11 cellular contexts compared by ENCODE assay signal in the genomic region with DNA sequence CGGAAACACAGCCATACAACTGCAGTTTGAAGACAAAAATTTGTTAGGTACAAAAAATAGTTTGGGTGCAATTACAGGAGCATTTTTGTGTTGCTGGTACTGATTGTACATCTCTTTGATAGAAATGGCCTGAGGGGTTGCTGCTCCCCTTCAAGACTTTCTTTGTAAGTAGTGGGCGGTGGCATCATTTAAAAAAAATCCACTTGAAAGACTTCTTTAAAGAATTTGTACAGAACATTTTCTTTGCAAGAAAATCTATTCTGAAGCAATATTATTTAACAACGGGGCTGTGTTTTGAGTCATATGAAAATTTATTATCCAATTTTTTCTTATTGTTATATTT.
DNase-seq lines count a peak whose midpoint lies in the region; ATAC-seq and TF ChIP-seq lines count a peak whose summit lies in the region.
"Had no signal": no experiment of that assay in that cellular context is flagged by ENCODE, and none has a peak within 500 bp of the region (broad histone marks: within the 10 kb centered on the region; RNA-seq: fewer than 3 reads in every experiment).

No MANE protein-coding gene starts in this region.

- TF ChIP-seq POLR2A in IMR-90 (IDR thresholded peaks at IDR 0.05; ENCODE audit: low read depth, low read length) = no peak

- H3K4ac ChIP-seq in IMR-90 (ENCODE audit: low read depth, low read length) (peak overlapping the region; percentile 99), mesendoderm (ENCODE audit: low read depth, low read length) (no peak overlapping the region)

- H4K20me1 ChIP-seq in IMR-90 (ENCODE audit: insufficient read depth, low read length) (no peaks in the 10 kb centered on the region), mammary epithelial cell (ENCODE audit: insufficient read depth, low read length) (no peaks in the 10 kb centered on the region)

- H3K9me3 ChIP-seq in IMR-90 (ENCODE audit: control insufficient read depth, insufficient read depth, low read length) (no peaks in the 10 kb centered on the region), mammary epithelial cell (replicated peaks; ENCODE audit: insufficient read depth, low read length) (no peaks in the 10 kb centered on the region), subcutaneous abdominal adipose tissue (ENCODE audit: control insufficient read depth in 5 of 5, low read length in 5 of 5) (no peaks in the 10 kb centered on the region)

- peak overlapping the region; percentile 84 for H4K91ac ChIP-seq in IMR-90 (ENCODE audit: insufficient read depth, low read depth, low read length)

- H3K27me3 ChIP-seq in IMR-90 (ENCODE audit: control insufficient read depth, insufficient read depth, low read length) = no peaks in the 10 kb centered on the region
- H3K27me3 ChIP-seq in mammary epithelial cell (ENCODE audit: insufficient read depth, low read length) = no peaks in the 10 kb centered on the region
- H3K27me3 ChIP-seq in mesendoderm (ENCODE audit: insufficient read depth, low read length, poor library complexity) = no peaks in the 10 kb centered on the region
- H3K27me3 ChIP-seq in subcutaneous abdominal adipose tissue (ENCODE audit: control insufficient read depth in 5 of 5, insufficient read depth in 4 of 5, low read length in 5 of 5) = no peaks in the 10 kb centered on the region

- H2AK9ac ChIP-seq in IMR-90 (replicated peaks; ENCODE audit: low read depth, low read length, poor library complexity) = peak overlapping the region; percentile 59

- no peaks in the 10 kb centered on the region for H3K79me2 ChIP-seq in mammary epithelial cell (ENCODE audit: insufficient read depth, low read length)
- H3K79me2 ChIP-seq in mesendoderm (ENCODE audit: control insufficient read depth, insufficient read depth, low read length) = no peaks in the 10 kb centered on the region

- H3K18ac ChIP-seq in IMR-90 (ENCODE audit: low read depth, low read length) = peak overlapping the region; percentile 0; the same call in 1 of the 2 replicates
- H3K18ac ChIP-seq in mesendoderm (ENCODE audit: low read length) = no peak overlapping the region

- peak overlapping the region; percentile 0; the same call in 1 of the 2 replicates for H3K4me3 ChIP-seq in IMR-90 (ENCODE audit: insufficient read depth, low read depth, low read length)
- H3K4me3 ChIP-seq in mammary epithelial cell (replicated peaks in 1 of 3; ENCODE audit: insufficient read depth in 1 of 3, low read depth in 2 of 3, low read length in 3 of 3) = peak overlapping the region; percentile 26 to 42 (median 31)
- no peak overlapping the region for H3K4me3 ChIP-seq in mesendoderm (ENCODE audit: low read length)
- peak overlapping the region in 4 of 5 donors; percentile 31 to 45 (median 40) for H3K4me3 ChIP-seq in subcutaneous abdominal adipose tissue (ENCODE audit: low read depth in 1 of 5, low read length in 5 of 5)

- H2BK120ac ChIP-seq in IMR-90 (ENCODE audit: low read depth, low read length) (peak overlapping the region; percentile 99), mesendoderm (ENCODE audit: low read depth, low read length) (no peak overlapping the region)

- ATAC-seq in IMR-90 (ENCODE audit: low read depth) = no peak
- no peak for ATAC-seq in activated CD4-positive, CD25-positive, alpha-beta regulatory T cell treated with anti-CD3 and anti-CD28 coated beads, Interleukin-2, amount 50 U/mL, for 24 hours

- peak overlapping the region; percentile 63 to 94; a peak in 2 of 4 replicates for H4K8ac ChIP-seq in IMR-90 (ENCODE audit: low read depth in 2 of 2, low read length in 2 of 2)
- no peak overlapping the region for H4K8ac ChIP-seq in mesendoderm (ENCODE audit: low read depth, low read length)

- H3K79me1 ChIP-seq in IMR-90 (ENCODE audit: low read depth in 1 of 2, low read length in 2 of 2) = peaks cover 5 to 14% of the 10 kb centered on the region in 2 experiments; a peak in 2 of 4 replicates
- no peaks in the 10 kb centered on the region for H3K79me1 ChIP-seq in mesendoderm (ENCODE audit: low read length)

- H3K56ac ChIP-seq in IMR-90 (ENCODE audit: extremely low read depth, insufficient read depth, low read length) (peak overlapping the region; percentile 70; the same call in 1 of the 2 replicates), mesendoderm (ENCODE audit: low read length) (peak overlapping the region; percentile 56)

- peak overlapping the region; percentile 26; the same call in 1 of the 2 replicates for H3K9ac ChIP-seq in IMR-90 (ENCODE audit: low read depth, low read length)
- H3K9ac ChIP-seq in mammary epithelial cell (ENCODE audit: insufficient read depth, low read length) = peak overlapping the region; percentile 96
- H3K9ac ChIP-seq in mesendoderm (ENCODE audit: low read length) = no peak overlapping the region
- H3K9ac ChIP-seq in subcutaneous abdominal adipose tissue (ENCODE audit: low read length in 5 of 5) = peak overlapping the region in 2 of 5 donors; percentile 10 to 66

- H3K27ac ChIP-seq in IMR-90 (ENCODE audit: insufficient read depth, low read length) = peak overlapping the region; percentile 49; the same call in 1 of the 2 replicates
- H3K27ac ChIP-seq in mammary epithelial cell (ENCODE audit: insufficient read depth, low read depth, low read length) = peak overlapping the region; percentile 100
- H3K27ac ChIP-seq in mesendoderm (ENCODE audit: low read depth, low read length) = peak overlapping the region; percentile 37
- H3K27ac ChIP-seq in subcutaneous abdominal adipose tissue (ENCODE audit: low read depth, low read length) = peak overlapping the region; percentile 98

- H3K9me1 ChIP-seq in IMR-90 (ENCODE audit: insufficient read depth, low read length) = peaks cover 6% of the 10 kb centered on the region

- no CpG with 5 or more reads among the region's 3 CpGs for WGBS in IMR-90 (ENCODE audit: extremely low coverage in 2 of 2, insufficient read length in 1 of 2), 2 experiments
- WGBS in mammary epithelial cell (ENCODE audit: low coverage, missing lambda C conversion rate) = 0% methylated on average over 3 of the region's 3 CpGs
- no CpG with 5 or more reads among the region's 3 CpGs for WGBS in mesendoderm (ENCODE audit: extremely low coverage, insufficient coverage, low lambda C conversion rate)

- peak overlapping the region; percentile 64 for H2AFZ ChIP-seq in IMR-90 (replicated peaks; ENCODE audit: low read length, poor library complexity)
- H2AFZ ChIP-seq in mammary epithelial cell (ENCODE audit: low read depth, low read length) = no peak overlapping the region

- in situ Hi-C loops in IMR-90 (cut with MboI; ENCODE audit: low sequenced_read_pairs) = no loop called here
- in situ Hi-C loops in mammary epithelial cell (cut with MboI; ENCODE audit: low sequenced_read_pairs in 2 of 2) = loop anchor here in 1 of 2 donors (10.0 kb wide), 1 partner anchor 139 kb away; a partner anchor contains a TSS

- CTCF ChIA-PET in IMR-90 (lab: Yijun Ruan, JAX) (no interaction called here), mammary epithelial cell (lab: Charles Lee; ENCODE audit: low non-redundant PET) (no interaction called here)

- H2BK20ac ChIP-seq in IMR-90 (ENCODE audit: low read depth, low read length) = peak overlapping the region; percentile 89

- DNase-seq in IMR-90 (no peak), mammary epithelial cell (no peak), mesendoderm (no peak), H4 (ENCODE audit: low spot score) (no peak), glomerular visceral epithelial cell (ENCODE audit: extremely low spot score) (no peak)
- no peak for DNase-seq in stimulated activated CD4-positive, alpha-beta T cell treated with anti-CD3 and anti-CD28 coated beads, Interleukin-4, amount 100 ng/mL, for 24 hours
- DNase-seq: COR-L47, NCI-H2081 treated with DMSO at 0.1 percent for 48 hours, T-helper 9 cell had no signal

- H3K14ac ChIP-seq in IMR-90 (replicated peaks; ENCODE audit: low read depth, low read length) = 0 out of 2 replicates have a peak overlapping the region, but pooled peaks have one; percentile 44

- POLR2A ChIA-PET in IMR-90 (lab: Charles Lee; ENCODE audit: unreplicated experiment) = no interaction called here

- H3K23ac ChIP-seq in IMR-90 (ENCODE audit: low read depth, low read length) = peak overlapping the region; percentile 83
- no peak overlapping the region for H3K23ac ChIP-seq in mesendoderm (ENCODE audit: low read length)

- TF ChIP-seq RAD21 in IMR-90 (IDR thresholded peaks at IDR 0.05; ENCODE audit: low read length) = no peak

- H3K4me2 ChIP-seq in IMR-90 (ENCODE audit: low read depth, low read length) (peak overlapping the region; percentile 11), mammary epithelial cell (ENCODE audit: insufficient read depth, low read depth, low read length) (peak overlapping the region; percentile 92), mesendoderm (ENCODE audit: low read length) (no peak overlapping the region)

- TF ChIP-seq CTCF in IMR-90 (conservative IDR thresholded peaks at IDR 0.05; ENCODE audit: low read depth, low read length) (no peak), mammary epithelial cell (conservative IDR thresholded peaks at IDR 0.05 in 1 of 2, IDR thresholded peaks at IDR 0.05 in 1 of 2; ENCODE audit: extremely low read depth in 1 of 2, insufficient read depth in 1 of 2, low read depth in 1 of 2, low read length in 2 of 2) (no peak)

- BruUV-seq in IMR-90 (replicated peaks; lab: Mats Ljungman, UMichigan) = no TSS peak
- BruUV-seq in mammary epithelial cell (replicated peaks; lab: Mats Ljungman, UMichigan) = TSS peak; percentile 87

- dilution Hi-C loops in IMR-90 (cut with HindIII; ENCODE audit: low sequenced_read_pairs, unreplicated experiment) = no loop called here
- dilution Hi-C loops in mammary epithelial cell (cut with HindIII; ENCODE audit: low sequenced_read_pairs) = no loop called here

- H4K5ac ChIP-seq in IMR-90 (ENCODE audit: low read depth, low read length) (no peak overlapping the region), mesendoderm (ENCODE audit: low read length) (no peak overlapping the region)

- H2AK5ac ChIP-seq in IMR-90 (ENCODE audit: low read depth, low read length) (no peak overlapping the region; the same call in 1 of the 2 replicates), mesendoderm (ENCODE audit: low read length) (no peak overlapping the region)

- H2BK15ac ChIP-seq in IMR-90 (ENCODE audit: low read depth, low read length) (no peak overlapping the region), mesendoderm (replicated peaks; ENCODE audit: low read depth) (no peak overlapping the region)

- no peaks in the 10 kb centered on the region for H3K36me3 ChIP-seq in IMR-90 (ENCODE audit: control insufficient read depth, insufficient read depth, low read length)
- no peaks in the 10 kb centered on the region for H3K36me3 ChIP-seq in mammary epithelial cell (ENCODE audit: insufficient read depth, low read length)
- no peaks in the 10 kb centered on the region for H3K36me3 ChIP-seq in mesendoderm (ENCODE audit: control insufficient read depth, insufficient read depth, low read length)
- no peaks in the 10 kb centered on the region for H3K36me3 ChIP-seq in subcutaneous abdominal adipose tissue (ENCODE audit: control insufficient read depth in 5 of 5, insufficient read depth in 5 of 5, low read length in 5 of 5)

- peaks cover 24% of the 10 kb centered on the region for H3K4me1 ChIP-seq in IMR-90 (ENCODE audit: control insufficient read depth, insufficient read depth, low read length)
- peaks cover 53% of the 10 kb centered on the region for H3K4me1 ChIP-seq in mammary epithelial cell (ENCODE audit: insufficient read depth, low read length)
- peaks cover 6% of the 10 kb centered on the region for H3K4me1 ChIP-seq in mesendoderm (ENCODE audit: control insufficient read depth, low read depth, low read length)
- peaks cover 15 to 54% (median 48%) of the 10 kb centered on the region in 5 donors for H3K4me1 ChIP-seq in subcutaneous abdominal adipose tissue (ENCODE audit: control insufficient read depth in 5 of 5, insufficient read depth in 5 of 5, low read length in 5 of 5)

- intact Hi-C loops in IMR-90 (cut with micrococcal nuclease) (loop anchor here (1.0 to 5.0 kb wide), 8 partner anchors 38 to 234 kb away; a partner anchor contains a TSS), mammary epithelial cell (cut with micrococcal nuclease) (loop anchor here (1.0 to 2.0 kb wide), 8 partner anchors 38 to 171 kb away; no protein-coding TSS in a partner anchor)

- H2BK5ac ChIP-seq in IMR-90 (ENCODE audit: low read depth, low read length, poor library complexity, severe bottlenecking) = peak overlapping the region; percentile 93
- no peak overlapping the region for H2BK5ac ChIP-seq in mesendoderm (ENCODE audit: low read length)

Comparison
In these comparisons a context has a peak if more than half of its experiments do, and no peak if none do; other contexts are left out.
1. H3K27ac ChIP-seq: peak in every context shown above with its lines; median percentile 100 in mammary epithelial cell; 98 in subcutaneous abdominal adipose tissue; 49 in IMR-90; 37 in mesendoderm.